ENCODE assay signal across 9 cellular contexts in the genomic region with DNA sequence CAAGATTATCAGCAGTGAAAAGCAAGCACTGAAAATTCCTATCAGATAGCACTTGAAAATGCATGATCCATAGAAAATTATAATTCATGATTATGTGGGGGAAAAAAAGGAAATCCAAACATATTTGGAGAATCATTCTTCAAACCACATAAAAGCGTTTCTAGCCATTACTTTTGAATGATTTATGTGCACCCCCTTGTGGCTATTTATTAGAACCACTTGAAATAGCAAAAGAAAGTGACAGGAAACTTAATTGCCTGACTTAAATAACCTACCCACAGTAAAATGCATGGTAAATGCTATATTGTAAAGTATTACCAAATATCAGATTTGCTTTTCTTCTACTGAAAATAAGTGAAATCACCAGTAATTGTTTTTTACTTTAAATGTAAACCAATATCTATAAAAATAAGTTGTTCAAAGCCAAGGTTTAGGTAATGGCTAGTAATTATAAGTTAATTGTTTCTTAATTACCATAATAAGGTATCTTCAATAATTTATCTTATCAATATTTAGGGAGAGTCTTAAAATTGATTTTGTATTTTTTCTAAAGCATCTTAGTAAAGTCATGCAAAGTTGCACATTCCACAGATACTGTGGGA.
DNase-seq lines count a peak whose midpoint lies in the region; ATAC-seq and TF ChIP-seq lines count a peak whose summit lies in the region.
"Had no signal": no experiment of that assay in that cellular context is flagged by ENCODE, and none has a peak within 500 bp of the region (broad histone marks: within the 10 kb centered on the region; RNA-seq: fewer than 3 reads in every experiment).

No MANE protein-coding gene starts in this region.

- no peak overlapping the region for H3K4me3 ChIP-seq in astrocyte of the cerebellum (ENCODE audit: low read depth, low read length)
- H3K4me3 ChIP-seq: HAP-1 had no signal

- in situ Hi-C loops in astrocyte of the cerebellum (cut with HindIII; ENCODE audit: low sequenced_read_pairs), result no loop called here

- peak; percentile 15 for TF ChIP-seq CTCF in astrocyte of the cerebellum (IDR thresholded peaks at IDR 0.05; ENCODE audit: low read depth, low read length, missing control alignments)

- DNase-seq in AML-193 (lab: John Stamatoyannopoulos, UW) (peak; percentile 35 to 46), NCI-H2196 (lab: John Stamatoyannopoulos, UW; ENCODE audit: unreplicated experiment) (peak; percentile 15), astrocyte of the cerebellum (ENCODE audit: low read depth) (peak; percentile 66), left lobe of liver (ENCODE audit: low spot score) (no peak), iPS-NIHi11 (ENCODE audit: low spot score) (no peak)
- no peak for DNase-seq in stimulated activated CD4-positive, alpha-beta T cell treated with anti-CD3 and anti-CD28 coated beads, Interleukin-4, amount 100 ng/mL, for 24 hours

- ATAC-seq in GM21390 (IDR thresholded peaks at IDR 0.05; ENCODE audit: unreplicated experiment), result peak; percentile 62
- ATAC-seq in left lobe of liver, result peak; percentile 68
- no peak for ATAC-seq in HG02970 (IDR thresholded peaks at IDR 0.05; ENCODE audit: low FRiP score, unreplicated experiment)

Comparison
In these comparisons a context has a peak if more than half of its experiments do, and no peak if none do; other contexts are left out.
1. DNase-seq: peak in AML-193 (2 of 2), NCI-H2196 (single experiment) and astrocyte of the cerebellum (single experiment); none in left lobe of liver (single experiment), stimulated activated CD4-positive, alpha-beta T cell treated with anti-CD3 and anti-CD28 coated beads, Interleukin-4, amount 100 ng/mL, for 24 hours (single experiment) and iPS-NIHi11 (single experiment).